12 cellular contexts compared by ENCODE assay signal in genomic region chr9:88781500-88782391, GRCh38.
DNase-seq lines count a peak whose midpoint lies in the region; ATAC-seq, FAIRE-seq and TF ChIP-seq lines count a peak whose summit lies in the region.
"Had no signal": no experiment of that assay in that cellular context is flagged by ENCODE, and none has a peak within 500 bp of the region (broad histone marks: within the 10 kb centered on the region; RNA-seq: fewer than 3 reads in every experiment).

No MANE protein-coding gene starts in this region.

- intact Hi-C loops in pancreas (cut with DNase I): no loop called here

- H3F3A ChIP-seq in GM23248 (ENCODE audit: insufficient read depth): peaks cover 13% of the 10 kb centered on the region

- no peak overlapping the region for H3K4me2 ChIP-seq in GM23248 (ENCODE audit: unreplicated experiment)

- in situ Hi-C loops in GM23248 (cut with MboI): no loop called here

- H3K4me3 ChIP-seq in GM23248: no peak overlapping the region
- H3K4me3 ChIP-seq in fibroblast of the aortic adventitia (ENCODE audit: low read depth, low read length): no peak overlapping the region
- H3K4me3 ChIP-seq in pancreas: no peak overlapping the region

- no peaks in the 10 kb centered on the region for H4K20me1 ChIP-seq in GM23248 (ENCODE audit: insufficient read depth)

- H2AFZ ChIP-seq in GM23248: no peak overlapping the region

- no peaks in the 10 kb centered on the region for H3K27me3 ChIP-seq in GM23248 (replicated peaks; ENCODE audit: insufficient read depth)
- H3K27me3 ChIP-seq in pancreas: no peaks in the 10 kb centered on the region

- TF ChIP-seq CTCF in fibroblast of the aortic adventitia (IDR thresholded peaks at IDR 0.05; ENCODE audit: insufficient read depth, low read length) (peak; percentile 69), pancreas (IDR thresholded peaks at IDR 0.05) (no peak)

- no peak overlapping the region for H3K9ac ChIP-seq in GM23248

- H3K36me3 ChIP-seq in GM23248 (ENCODE audit: low read depth) (no peaks in the 10 kb centered on the region), pancreas (no peaks in the 10 kb centered on the region)

- FAIRE-seq in pancreas (lab: Jason Lieb, UNC): no peak
- FAIRE-seq: GM12891, islet of Langerhans had no signal

- H3K79me2 ChIP-seq in GM23248 (ENCODE audit: insufficient read depth): no peaks in the 10 kb centered on the region

- no peak overlapping the region for H3K27ac ChIP-seq in GM23248
- H3K27ac ChIP-seq in pancreas: no peak overlapping the region

- H3K4me1 ChIP-seq in GM23248 (ENCODE audit: insufficient read depth) (peaks cover 32% of the 10 kb centered on the region), pancreas (no peaks in the 10 kb centered on the region)

- WGBS in GM23248 (ENCODE audit: low coverage in 1 of 2, low lambda C conversion rate in 2 of 2, missing lambda C conversion rate in 2 of 2), 2 experiments: 75 to 78% methylated on average over 8 of the region's 8 CpGs
- WGBS in pancreas, 2 donors: 59 to 65% methylated on average over 8 of the region's 8 CpGs

- H3K9me3 ChIP-seq in GM23248 (ENCODE audit: low read depth): no peaks in the 10 kb centered on the region
- no peaks in the 10 kb centered on the region for H3K9me3 ChIP-seq in pancreas

- DNase-seq in GM23248: peak; percentile 37
- peak; percentile 13 for DNase-seq in SIG-M5 (lab: John Stamatoyannopoulos, UW)
- DNase-seq in fibroblast of the aortic adventitia (ENCODE audit: low read depth): peak; percentile 85
- DNase-seq in pancreas: no peak
- DNase-seq in GDM1 (lab: John Stamatoyannopoulos, UW): no peak
- DNase-seq in NK-92 treated with Interleukin-12 subunit alpha and Interleukin-12 subunit beta, amount 100 ng/mL, for 24 hours (lab: John Stamatoyannopoulos, UW): no peak
- DNase-seq in NCI-H1436 treated with DMSO at 0.1 percent for 48 hours (lab: John Stamatoyannopoulos, UW): no peak
- DNase-seq: activated naive CD4-positive, alpha-beta T cell treated with anti-CD3 and anti-CD28 coated beads for 36 hours had no signal

- H3K9me2 ChIP-seq in GM23248 (ENCODE audit: insufficient read depth): no peaks in the 10 kb centered on the region

- ATAC-seq in pancreas (peak in 3 of 4 donors; percentile 40 to 71 (median 69)), HG03039 (IDR thresholded peaks at IDR 0.05; ENCODE audit: unreplicated experiment) (no peak)
- ATAC-seq: Panc1 had no signal

Comparison
In these comparisons a context has a peak if more than half of its experiments do, and no peak if none do; other contexts are left out.
1. DNase-seq: peak in GM23248 (single experiment), SIG-M5 (single experiment) and fibroblast of the aortic adventitia (single experiment); none in pancreas (0 of 6), GDM1 (single experiment), NK-92 treated with Interleukin-12 subunit alpha and Interleukin-12 subunit beta, amount 100 ng/mL, for 24 hours (single experiment) and NCI-H1436 treated with DMSO at 0.1 percent for 48 hours (single experiment).